20 cellular contexts compared by ENCODE assay signal in the genomic region with DNA sequence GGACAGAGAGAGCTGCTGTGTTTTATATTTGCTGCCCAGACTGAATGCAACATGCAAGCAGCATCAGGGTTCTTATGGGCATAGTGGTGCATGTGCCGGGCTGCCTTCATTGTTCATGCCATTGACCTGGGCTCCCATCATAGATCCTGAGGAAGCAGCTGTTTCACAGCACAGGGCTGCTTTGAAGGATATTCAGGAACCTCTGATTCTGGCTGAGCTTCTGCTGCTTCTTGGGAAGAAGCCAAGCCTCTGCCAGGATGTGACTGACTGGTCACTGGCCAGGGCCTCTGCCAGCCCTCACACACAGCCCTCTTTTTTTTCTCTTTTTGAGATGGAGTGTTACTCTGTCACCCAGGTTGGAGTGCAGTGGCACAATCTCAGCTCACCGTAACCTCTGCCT. TPM values are rescaled to one million over a fixed set of nuclear protein-coding genes. Genes with fewer than 3 reads are reported as not detected.
DNase-seq lines count a peak whose midpoint lies in the region; ATAC-seq and TF ChIP-seq lines count a peak whose summit lies in the region.
"Had no signal": no experiment of that assay in that cellular context is flagged by ENCODE, and none has a peak within 500 bp of the region (broad histone marks: within the 10 kb centered on the region; RNA-seq: fewer than 3 reads in every experiment).

No MANE protein-coding gene starts in this region.

- TF ChIP-seq CTCF in adrenal gland (IDR thresholded peaks at IDR 0.05) (no peak), heart left ventricle (IDR thresholded peaks at IDR 0.05) (no peak), parathyroid adenoma (IDR thresholded peaks at IDR 0.05) (no peak)

- no peak overlapping the region for H2AK5ac ChIP-seq in mesenchymal stem cell (ENCODE audit: low read length, severe bottlenecking)

- no peak overlapping the region for H3K27ac ChIP-seq in adrenal gland
- no peak overlapping the region for H3K27ac ChIP-seq in heart left ventricle
- peak overlapping the region; percentile 15 for H3K27ac ChIP-seq in parathyroid adenoma
- no peak overlapping the region for H3K27ac ChIP-seq in mesenchymal stem cell (ENCODE audit: low read length, poor library complexity, severe bottlenecking)
- H3K27ac ChIP-seq: esophagus squamous epithelium, neutrophil, SJSA1, tibial artery had no signal

- no peak overlapping the region for H3K4me2 ChIP-seq in parathyroid adenoma (ENCODE audit: low read length)
- H3K4me2 ChIP-seq in mesenchymal stem cell (ENCODE audit: low read length, poor library complexity, severe bottlenecking), result no peak overlapping the region

- no peaks in the 10 kb centered on the region for H3K9me3 ChIP-seq in adrenal gland (replicated peaks in 1 of 3)
- no peaks in the 10 kb centered on the region for H3K9me3 ChIP-seq in heart left ventricle
- H3K9me3 ChIP-seq in parathyroid adenoma (ENCODE audit: control insufficient read depth, low read length), result no peaks in the 10 kb centered on the region
- H3K9me3 ChIP-seq in mesenchymal stem cell (ENCODE audit: control insufficient read depth, low read length), result no peaks in the 10 kb centered on the region
- H3K9me3 ChIP-seq: esophagus squamous epithelium, neutrophil, SJSA1, tibial artery had no signal

- no peak overlapping the region for H4K91ac ChIP-seq in mesenchymal stem cell (ENCODE audit: low read length)

- no peak overlapping the region for H4K8ac ChIP-seq in mesenchymal stem cell (ENCODE audit: low read length)

- no peak overlapping the region for H2BK12ac ChIP-seq in mesenchymal stem cell (ENCODE audit: low read length in 2 of 2)

- WGBS in adrenal gland, 4 donors, result 86 to 91% (median 87%) methylated on average over 1 to 2 of the region's 2 CpGs
- 58 to 75% (median 68%) methylated on average over 1 to 2 of the region's 2 CpGs for WGBS in heart left ventricle, 4 donors
- 97% methylated on average over 2 of the region's 2 CpGs for WGBS in mesenchymal stem cell

- H3K9ac ChIP-seq in parathyroid adenoma (no peak overlapping the region), mesenchymal stem cell (ENCODE audit: low read length) (no peak overlapping the region)

- intact Hi-C loops in adrenal gland (cut with DNase I), result no loop called here
- intact Hi-C loops in heart left ventricle (cut with DNase I), result no loop called here

- ATAC-seq in heart left ventricle, result peak; percentile 65 to 79 (median 68)
- ATAC-seq: HCT116 had no signal

- peak; percentile 17 for DNase-seq in AG08395 (ENCODE audit: low spot score)
- peak in 6 of 7 donors; percentile 21 to 75 (median 48) for DNase-seq in adrenal gland
- peak in 4 of 5 donors; percentile 27 to 57 (median 42) for DNase-seq in heart left ventricle
- no peak for DNase-seq in NCI-H2029 treated with DMSO at 0.1 percent for 48 hours (lab: John Stamatoyannopoulos, UW)
- DNase-seq in stimulated activated CD4-positive, alpha-beta T cell treated with anti-CD3 and anti-CD28 coated beads, Interleukin-4, amount 100 ng/mL, for 24 hours, result no peak
- DNase-seq in mesenchymal stem cell, result no peak
- no peak for DNase-seq in NCI-H1417 (lab: John Stamatoyannopoulos, UW)
- DNase-seq: activated CD4-positive, CD25-positive, alpha-beta regulatory T cell treated with anti-CD3 and anti-CD28 coated beads, Interleukin-2, amount 50 U/mL, for 72 hours; activated naive CD8-positive, alpha-beta T cell treated with anti-CD3 and anti-CD28 coated beads for 36 hours; CD4-positive, CD25-positive, alpha-beta regulatory T cell; DMS53; esophagus squamous epithelium; kidney glomerular epithelial cell; NCI-H2081; NCI-H526; tibial artery had no signal

- H3K4me1 ChIP-seq in adrenal gland (replicated peaks in 1 of 2), result no peaks in the 10 kb centered on the region
- H3K4me1 ChIP-seq in heart left ventricle, result peaks cover 0 to 7% (median 0%) of the 10 kb centered on the region in 12 donors
- no peaks in the 10 kb centered on the region for H3K4me1 ChIP-seq in parathyroid adenoma
- H3K4me1 ChIP-seq in mesenchymal stem cell (ENCODE audit: control insufficient read depth, insufficient read depth, low read depth, low read length), result no peaks in the 10 kb centered on the region
- H3K4me1 ChIP-seq: SJSA1, tibial artery had no signal

- H3K27me3 ChIP-seq in adrenal gland (no peaks in the 10 kb centered on the region), heart left ventricle (no peaks in the 10 kb centered on the region), parathyroid adenoma (ENCODE audit: control insufficient read depth, insufficient read depth, low read length) (no peaks in the 10 kb centered on the region), mesenchymal stem cell (ENCODE audit: control insufficient read depth in 1 of 2, insufficient read depth in 1 of 2, low read length in 2 of 2) (no peaks in the 10 kb centered on the region)
- H3K27me3 ChIP-seq: esophagus squamous epithelium, neutrophil, SJSA1, tibial artery had no signal

- no peaks in the 10 kb centered on the region for H3K79me1 ChIP-seq in mesenchymal stem cell (replicated peaks; ENCODE audit: low read length, poor library complexity, severe bottlenecking)

- H3K14ac ChIP-seq in mesenchymal stem cell (ENCODE audit: low read length in 2 of 2), result no peak overlapping the region

- H3K4ac ChIP-seq in mesenchymal stem cell (ENCODE audit: low read depth in 1 of 2, low read length in 2 of 2), result no peak overlapping the region

- no peak overlapping the region for H2BK5ac ChIP-seq in mesenchymal stem cell (ENCODE audit: low read depth, low read length, poor library complexity, severe bottlenecking)

- H3K36me3 ChIP-seq in adrenal gland (replicated peaks in 1 of 2) (peaks cover 0 to 30% of the 10 kb centered on the region in 2 donors), heart left ventricle (peaks cover 0 to 97% (median 89%) of the 10 kb centered on the region in 9 donors), parathyroid adenoma (ENCODE audit: control insufficient read depth, insufficient read depth, low read length) (no peaks in the 10 kb centered on the region), mesenchymal stem cell (ENCODE audit: control insufficient read depth in 1 of 2, insufficient read depth in 2 of 2, low read depth in 1 of 2, low read length in 2 of 2) (peaks cover 3 to 78% of the 10 kb centered on the region in 2 experiments)
- H3K36me3 ChIP-seq: SJSA1 had no signal

- H2AFZ ChIP-seq in parathyroid adenoma, result no peak overlapping the region
- no peak overlapping the region for H2AFZ ChIP-seq in mesenchymal stem cell (ENCODE audit: low read depth, low read length)

- TF ChIP-seq POLR2A in adrenal gland (IDR thresholded peaks at IDR 0.05) (no peak), heart left ventricle (IDR thresholded peaks at IDR 0.05) (no peak)

- no peak overlapping the region for H3K23ac ChIP-seq in mesenchymal stem cell (ENCODE audit: low read length in 2 of 2)

- no peak overlapping the region for H2BK15ac ChIP-seq in mesenchymal stem cell (ENCODE audit: low read depth, poor library complexity, severe bottlenecking)

- H3K79me2 ChIP-seq in parathyroid adenoma, result no peaks in the 10 kb centered on the region

- no peak overlapping the region for H3K18ac ChIP-seq in mesenchymal stem cell (ENCODE audit: low read depth in 1 of 2, low read length in 2 of 2)

- H3K4me3 ChIP-seq in adrenal gland, result no peak overlapping the region
- no peak overlapping the region for H3K4me3 ChIP-seq in heart left ventricle
- no peak overlapping the region for H3K4me3 ChIP-seq in parathyroid adenoma (ENCODE audit: low read depth, low read length)
- no peak overlapping the region for H3K4me3 ChIP-seq in mesenchymal stem cell (ENCODE audit: insufficient read depth in 1 of 2, low read depth in 1 of 2, low read length in 2 of 2)
- H3K4me3 ChIP-seq: esophagus squamous epithelium, SJSA1, tibial artery had no signal

- no peak overlapping the region for H2BK120ac ChIP-seq in mesenchymal stem cell (ENCODE audit: low read depth, low read length)

RNA-seq across cellular contexts. Expression of a gene that starts 43.3 kb away (rescaled TPM):
- total RNA-seq in adrenal gland (1 to 10 TPM; 1.6 to 6.5 (median 3.6) TPM), heart left ventricle (1 to 10 TPM in 5 of 9 donors, under 1 TPM in 4; 0.65 to 4.9 (median 1.1) TPM)
- polyA plus RNA-seq in adrenal gland (1 to 10 TPM; 4.3 to 9.7 (median 7.4) TPM), heart left ventricle (1 to 10 TPM; 1.3 to 2.8 TPM)
- 16.5 TPM for polyA plus RNA-seq in mesenchymal stem cell (2013, experiment 1 of 2)
- 18.1 TPM for polyA plus RNA-seq in mesenchymal stem cell (2013, experiment 2 of 2)
- total RNA-seq: CD4-positive, CD25-positive, alpha-beta regulatory T cell had no signal

Comparison
In these comparisons a context has a peak if more than half of its experiments do, and no peak if none do; other contexts are left out.
1. DNase-seq: peak in AG08395 (single experiment), adrenal gland (6 of 7) and heart left ventricle (4 of 5); none in NCI-H2029 treated with DMSO at 0.1 percent for 48 hours (single experiment), stimulated activated CD4-positive, alpha-beta T cell treated with anti-CD3 and anti-CD28 coated beads, Interleukin-4, amount 100 ng/mL, for 24 hours (single experiment), mesenchymal stem cell (single experiment) and NCI-H1417 (0 of 3).